Comparison of ENCODE assay signal across 11 cellular contexts in the genomic region with DNA sequence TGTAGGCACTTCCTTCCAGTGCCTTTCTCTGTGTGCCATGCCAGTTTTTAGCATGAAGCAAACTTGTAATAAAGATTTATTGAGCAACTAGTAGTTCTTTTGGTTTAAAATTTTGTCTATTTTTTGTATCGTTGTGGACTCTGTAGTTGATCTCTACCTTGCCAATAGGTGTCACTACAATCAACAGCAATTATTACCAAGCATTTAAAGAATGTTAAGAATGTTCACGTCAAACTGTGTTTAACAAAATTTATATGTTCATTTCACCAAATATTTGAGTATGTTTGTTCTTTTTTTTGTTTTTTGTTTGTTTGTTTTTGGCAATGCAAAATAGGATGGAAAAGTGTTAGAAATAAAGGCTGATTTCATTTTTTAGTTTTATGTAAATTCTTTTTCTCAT.
DNase-seq lines count a peak whose midpoint lies in the region; ATAC-seq and TF ChIP-seq lines count a peak whose summit lies in the region.
"Had no signal": no experiment of that assay in that cellular context is flagged by ENCODE, and none has a peak within 500 bp of the region (broad histone marks: within the 10 kb centered on the region; RNA-seq: fewer than 3 reads in every experiment).

No MANE protein-coding gene starts in this region.

- no CpG with 5 or more reads among the region's 2 CpGs for WGBS in HUES64
- WGBS in sigmoid colon, 2 donors, result 58 to 70% methylated on average over 2 of the region's 2 CpGs

- H3K4me1 ChIP-seq in HUES64 (ENCODE audit: insufficient read depth, low read length) (peaks cover 40% of the 10 kb centered on the region), sigmoid colon (peaks cover 0 to 5% (median 0%) of the 10 kb centered on the region in 4 donors)
- H3K4me1 ChIP-seq: lower lobe of right lung had no signal

- no peak for TF ChIP-seq POLR2A in sigmoid colon (IDR thresholded peaks at IDR 0.05)

- H3K9ac ChIP-seq in HUES64 (ENCODE audit: low read depth, low read length), result peak overlapping the region; percentile 47

- H3K4me3 ChIP-seq in HUES64 (ENCODE audit: low read length), result no peak overlapping the region
- H3K4me3 ChIP-seq in sigmoid colon, result no peak overlapping the region
- H3K4me3 ChIP-seq: lower lobe of right lung had no signal

- H3K27me3 ChIP-seq in HUES64 (ENCODE audit: insufficient read depth, low read length), result no peaks in the 10 kb centered on the region
- no peaks in the 10 kb centered on the region for H3K27me3 ChIP-seq in sigmoid colon

- H3K36me3 ChIP-seq in HUES64 (ENCODE audit: insufficient read depth, low read length) (no peaks in the 10 kb centered on the region), sigmoid colon (no peaks in the 10 kb centered on the region)
- H3K36me3 ChIP-seq: lower lobe of right lung had no signal

- TF ChIP-seq EP300 in sigmoid colon (IDR thresholded peaks at IDR 0.05), result no peak

- DNase-seq in ELR (ENCODE audit: low read depth) (peak; percentile 13), astrocyte of the hippocampus (ENCODE audit: low read depth, low spot score) (peak; percentile 44), kidney tubule cell (ENCODE audit: low spot score) (peak; percentile 50), epidermal melanocyte (ENCODE audit: insufficient read length, low spot score) (no peak), sigmoid colon (no peak)
- DNase-seq: caudate nucleus; lower lobe of right lung; stimulated activated CD4-positive, alpha-beta T cell treated with anti-CD3 and anti-CD28 coated beads, Interleukin-4, amount 100 ng/mL, for 1 hour had no signal

- ATAC-seq in GM21526 (IDR thresholded peaks at IDR 0.05; ENCODE audit: low FRiP score, unreplicated experiment) (no peak), HG03565 (IDR thresholded peaks at IDR 0.05; ENCODE audit: unreplicated experiment) (no peak)

- TF ChIP-seq CTCF in sigmoid colon (IDR thresholded peaks at IDR 0.05), result no peak

- H3K27ac ChIP-seq in HUES64 (ENCODE audit: low read depth, low read length) (peak overlapping the region; percentile 82), sigmoid colon (no peak overlapping the region)
- H3K27ac ChIP-seq: lower lobe of right lung had no signal

- intact Hi-C loops in sigmoid colon (cut with DNase I), result no loop called here

- H3K9me3 ChIP-seq in HUES64 (ENCODE audit: insufficient read depth, low read depth, low read length), result no peaks in the 10 kb centered on the region
- no peaks in the 10 kb centered on the region for H3K9me3 ChIP-seq in sigmoid colon
- H3K9me3 ChIP-seq: lower lobe of right lung had no signal

Comparison
In these comparisons a context has a peak if more than half of its experiments do, and no peak if none do; other contexts are left out.
1. DNase-seq: peak in ELR (single experiment), astrocyte of the hippocampus (single experiment) and kidney tubule cell (single experiment); none in epidermal melanocyte (single experiment) and sigmoid colon (single experiment).